Comparison of ENCODE assay signal across 27 cellular contexts in the genomic region with DNA sequence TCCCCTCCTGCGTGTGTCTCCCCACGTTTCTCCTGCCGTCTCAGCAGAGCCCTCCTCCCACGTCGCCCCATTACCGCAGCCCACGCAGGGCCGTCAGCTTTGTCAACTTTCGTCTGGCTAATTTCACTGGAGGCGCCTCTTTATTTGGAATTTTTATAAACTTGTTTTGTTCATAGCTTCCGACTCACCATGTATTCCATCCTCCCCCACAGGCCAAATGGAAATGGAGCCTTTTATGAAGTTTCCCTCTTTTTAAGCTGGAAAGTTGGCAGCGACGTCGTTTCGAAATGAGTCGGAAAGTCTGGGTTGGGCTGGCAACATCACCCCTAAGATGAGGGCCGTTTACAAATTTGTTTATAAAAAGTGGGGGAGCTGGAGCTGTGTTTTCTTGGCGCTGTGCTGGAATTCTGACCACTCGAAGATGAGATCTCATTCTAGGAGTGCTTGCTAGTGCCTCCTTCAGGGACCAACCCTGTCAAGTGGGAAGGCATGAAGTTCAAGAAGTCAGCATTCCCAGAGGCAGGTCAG. TPM values are rescaled to one million over a fixed set of nuclear protein-coding genes. Genes with fewer than 3 reads are reported as not detected.
DNase-seq lines count a peak whose midpoint lies in the region; ATAC-seq and TF ChIP-seq lines count a peak whose summit lies in the region.
"Had no signal": no experiment of that assay in that cellular context is flagged by ENCODE, and none has a peak within 500 bp of the region (broad histone marks: within the 10 kb centered on the region; RNA-seq: fewer than 3 reads in every experiment).

No MANE protein-coding gene starts in this region.

- H3K79me2 ChIP-seq in hepatocyte, result no peaks in the 10 kb centered on the region
- no peaks in the 10 kb centered on the region for H3K79me2 ChIP-seq in trophoblast cell (ENCODE audit: control insufficient read depth, insufficient read depth, low read length, poor library complexity)
- H3K79me2 ChIP-seq: parathyroid adenoma had no signal

- no peak overlapping the region for H3K23ac ChIP-seq in trophoblast cell (ENCODE audit: low read length)

- no peak overlapping the region for H2BK5ac ChIP-seq in trophoblast cell (ENCODE audit: low read depth, low read length, poor library complexity)

- H4K12ac ChIP-seq in trophoblast cell (ENCODE audit: low read depth, low read length), result no peak overlapping the region

- no peak for TF ChIP-seq CTCF in hepatocyte (IDR thresholded peaks at IDR 0.05; ENCODE audit: poor library complexity)
- TF ChIP-seq CTCF in uterus (IDR thresholded peaks at IDR 0.05), result no peak

- no peak overlapping the region for H4K8ac ChIP-seq in trophoblast cell (ENCODE audit: low read depth, low read length)

- H2AK5ac ChIP-seq in trophoblast cell (ENCODE audit: low read length), result peak overlapping the region; percentile 2

- H2AFZ ChIP-seq in hepatocyte, result no peak overlapping the region
- H2AFZ ChIP-seq in trophoblast cell (ENCODE audit: insufficient read depth, low read length, poor library complexity), result no peak overlapping the region
- H2AFZ ChIP-seq: parathyroid adenoma had no signal

- H4K91ac ChIP-seq in trophoblast cell (ENCODE audit: low read depth, low read length), result no peak overlapping the region

- in situ Hi-C loops in ACHN (cut with HindIII; ENCODE audit: low pct_ligation_motif_present, low pct_unique_long_range_greater_than_20kb, low sequenced_read_pairs), result no loop called here

- no peaks in the 10 kb centered on the region for H3K36me3 ChIP-seq in hepatocyte (replicated peaks; ENCODE audit: insufficient read depth, low read depth)
- no peaks in the 10 kb centered on the region for H3K36me3 ChIP-seq in trophoblast cell (ENCODE audit: control insufficient read depth in 1 of 2, insufficient read depth in 2 of 2, low read length in 2 of 2)
- no peaks in the 10 kb centered on the region for H3K36me3 ChIP-seq in uterus
- H3K36me3 ChIP-seq: breast epithelium, SJCRH30, tibial artery, WERI-Rb-1 had no signal

- H3K18ac ChIP-seq in trophoblast cell (ENCODE audit: low read length), result no peak overlapping the region

- intact Hi-C loops in uterus (cut with DNase I; ENCODE audit: low total_unique reads), result no loop called here

- H3K27me3 ChIP-seq in hepatocyte (no peaks in the 10 kb centered on the region), trophoblast cell (ENCODE audit: insufficient read depth, low read length) (no peaks in the 10 kb centered on the region), uterus (no peaks in the 10 kb centered on the region)
- H3K27me3 ChIP-seq: breast epithelium, SJCRH30, tibial artery had no signal

- peak overlapping the region; percentile 88 for H3K27ac ChIP-seq in hepatocyte
- H3K27ac ChIP-seq in trophoblast cell (ENCODE audit: low read depth, low read length), result no peak overlapping the region
- H3K27ac ChIP-seq in uterus, result peak overlapping the region; percentile 75 to 76
- H3K27ac ChIP-seq: breast epithelium, C4-2B, parathyroid adenoma, SJCRH30, WERI-Rb-1 had no signal

- no peak overlapping the region for H3K4ac ChIP-seq in trophoblast cell (ENCODE audit: low read depth, low read length)

- H3K9me3 ChIP-seq in hepatocyte (ENCODE audit: low read depth), result no peaks in the 10 kb centered on the region
- no peaks in the 10 kb centered on the region for H3K9me3 ChIP-seq in trophoblast cell (ENCODE audit: insufficient read depth, low read depth, low read length)
- no peaks in the 10 kb centered on the region for H3K9me3 ChIP-seq in uterus
- H3K9me3 ChIP-seq: breast epithelium, tibial artery had no signal

- H3K4me1 ChIP-seq in hepatocyte (ENCODE audit: insufficient read depth), result peaks cover 5% of the 10 kb centered on the region
- H3K4me1 ChIP-seq in trophoblast cell (ENCODE audit: control insufficient read depth in 1 of 2, insufficient read depth in 2 of 2, low read length in 2 of 2), result no peaks in the 10 kb centered on the region
- peaks cover 0 to 5% of the 10 kb centered on the region in 2 donors for H3K4me1 ChIP-seq in uterus
- H3K4me1 ChIP-seq: breast epithelium, parathyroid adenoma, SJCRH30 had no signal

- no peak overlapping the region for H2BK120ac ChIP-seq in trophoblast cell (ENCODE audit: insufficient read depth, low read length, poor library complexity)

- no peaks in the 10 kb centered on the region for H3K79me1 ChIP-seq in trophoblast cell (ENCODE audit: low read length)

- no peak overlapping the region for H3K14ac ChIP-seq in trophoblast cell (ENCODE audit: low read length)

- H2BK12ac ChIP-seq in trophoblast cell (ENCODE audit: low read length), result no peak overlapping the region

- no peak for TF ChIP-seq POLR2A in uterus (IDR thresholded peaks at IDR 0.05)

- 87% methylated on average over 19 of the region's 19 CpGs for whole genome bisulfite sequencing in hepatocyte (ENCODE audit: low lambda C conversion rate, missing lambda C conversion rate)
- no CpG with 5 or more reads among the region's 19 CpGs for WGBS in trophoblast cell (ENCODE audit: extremely low coverage, insufficient coverage, insufficient read length)

- DNase-seq in amniotic epithelial cell (ENCODE audit: low read depth) (peak; percentile 61), hepatocyte (ENCODE audit: low spot score) (no peak), trophoblast cell (no peak), uterus (peak; percentile 79 to 84), nucleus accumbens (lab: John Stamatoyannopoulos, UW) (no peak), ACHN (no peak)
- DNase-seq in activated CD4-positive, alpha-beta T cell treated with anti-CD3 and anti-CD28 coated beads for 48 hours, result no peak
- DNase-seq: activated CD4-positive, alpha-beta T cell treated with anti-CD3 and anti-CD28 coated beads, Interleukin-2, amount 10 ng/mL, durations not matched to agents 24 days and 14 days; activated CD8-positive, alpha-beta memory T cell treated with anti-CD3 and anti-CD28 coated beads for 24 hours; COR-L47; DMS53; HCEC 1CT; islet precursor cell; naive thymus-derived CD8-positive, alpha-beta T cell; NCI-H146; NCI-H82; RPMI8226; SJCRH30; stimulated activated CD4-positive, alpha-beta T cell treated with anti-CD3 and anti-CD28 coated beads, Interleukin-2, amount 100 ng/mL, for 24 hours; stimulated activated CD8-positive, alpha-beta memory T cell treated with anti-CD3 and anti-CD28 coated beads, Interleukin-4, amount 100 ng/mL, for 48 hours; T1000; tibial artery; WERI-Rb-1 had no signal

- H3K4me3 ChIP-seq in hepatocyte (no peak overlapping the region), trophoblast cell (ENCODE audit: low read depth, low read length) (no peak overlapping the region), uterus (peak overlapping the region in 1 of 2 donors; percentile 11)
- H3K4me3 ChIP-seq: SJCRH30, tibial artery had no signal

- no peaks in the 10 kb centered on the region for H4K20me1 ChIP-seq in hepatocyte (ENCODE audit: insufficient read depth, poor library complexity, severe bottlenecking)

- H3K4me2 ChIP-seq in hepatocyte (no peak overlapping the region), trophoblast cell (ENCODE audit: low read length) (no peak overlapping the region)

- no peak for ATAC-seq in GM21367 (IDR thresholded peaks at IDR 0.05; ENCODE audit: unreplicated experiment)
- ATAC-seq: naive thymus-derived CD8-positive, alpha-beta T cell had no signal

- H3K9me2 ChIP-seq in hepatocyte (replicated peaks; ENCODE audit: insufficient read depth), result no peaks in the 10 kb centered on the region

- no peak overlapping the region for H3K9ac ChIP-seq in trophoblast cell (ENCODE audit: low read length)
- H3K9ac ChIP-seq: parathyroid adenoma had no signal

RNA-seq across cellular contexts. Expression of a gene that starts 23.7 kb away (rescaled TPM):
- total RNA-seq in hepatocyte, result 0.24 and 0.27 TPM in 2 replicates
- polyA plus RNA-seq in hepatocyte, result 1.0 and 1.6 TPM in 2 replicates
- polyA plus RNA-seq in trophoblast cell (2013), result 0.49 and 0.65 TPM in 2 replicates
- 10 to 100 TPM in 2 of 4 donors, 1 to 10 TPM in 1, under 1 TPM in 1; 0.51 to 13.8 (median 7.4) TPM for total RNA-seq in uterus

Comparison
In these comparisons a context has a peak if more than half of its experiments do, and no peak if none do; other contexts are left out.
1. DNase-seq: peak in amniotic epithelial cell (single experiment) and uterus (2 of 2); none in hepatocyte (single experiment), trophoblast cell (0 of 2), activated CD4-positive, alpha-beta T cell treated with anti-CD3 and anti-CD28 coated beads for 48 hours (single experiment), nucleus accumbens (0 of 56) and ACHN (single experiment).